1 cellular context compared by ENCODE assay signal in genomic region chr6:89887452-89888137, GRCh38.
TF ChIP-seq lines count a peak whose summit lies in the region.

No MANE protein-coding gene starts in this region.

TF ChIP-seq in H1, 55 proteins besides CTCF, POLR2A, EP300 and RAD21:
- TF ChIP-seq MAX (IDR thresholded peaks at IDR 0.05) (peak; percentile 71), NANOG (IDR thresholded peaks at IDR 0.05; ENCODE audit: insufficient read depth, low read depth, low read length, poor library complexity, severe bottlenecking) (no peak), E2F6 (IDR thresholded peaks at IDR 0.05) (0 out of 2 replicates have a peak, but pooled peaks have one; percentile 39)
TF ChIP-seq in H1: peak in this region for 2.
